Comparison of ENCODE assay signal across 13 cellular contexts in the genomic region with DNA sequence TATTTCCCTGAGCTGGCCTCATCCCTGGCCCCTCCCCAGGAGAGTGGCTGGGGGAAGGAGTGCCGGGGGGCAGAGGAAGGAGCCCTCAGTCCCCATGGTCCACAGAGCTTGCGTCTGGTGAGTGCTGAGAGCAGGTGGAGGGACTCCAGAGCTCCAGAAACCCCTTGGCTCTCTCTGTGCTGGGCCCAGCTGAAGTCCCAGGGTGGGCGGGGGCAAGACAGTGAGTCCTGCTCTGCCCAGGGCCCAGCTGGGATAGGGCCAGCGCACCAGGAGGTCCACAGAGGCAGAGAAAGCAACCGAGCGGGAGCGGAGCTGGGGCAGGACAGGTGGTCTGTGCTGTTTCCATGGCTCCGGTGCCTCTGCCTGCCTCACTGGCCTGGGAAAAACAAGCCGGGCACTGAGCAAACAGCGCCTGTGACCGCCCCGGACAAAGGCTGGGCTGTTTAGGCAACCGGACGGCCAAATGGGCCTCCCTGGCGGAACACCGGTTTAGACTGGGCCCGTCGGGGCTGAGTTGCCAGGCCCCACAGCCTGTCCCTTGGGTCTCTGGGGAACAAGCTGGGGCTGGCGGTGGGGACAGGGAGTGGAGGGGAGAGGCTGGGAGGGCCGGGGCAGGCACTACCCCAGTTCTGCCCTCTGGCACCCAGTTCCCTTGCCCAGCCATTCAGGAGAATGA. TPM values are rescaled to one million over a fixed set of nuclear protein-coding genes. Genes with fewer than 3 reads are reported as not detected.
A peak's percentile ranks its signal among the peaks of the same experiment; 100 is the strongest.
DNase-seq lines count a peak whose midpoint lies in the region; ATAC-seq and TF ChIP-seq lines count a peak whose summit lies in the region.
"Had no signal": no experiment of that assay in that cellular context is flagged by ENCODE, and none has a peak within 500 bp of the region (broad histone marks: within the 10 kb centered on the region; RNA-seq: fewer than 3 reads in every experiment).

No MANE protein-coding gene starts in this region.

- intact Hi-C loops in CD4-positive, alpha-beta T cell (cut with DNase I, micrococcal nuclease): loop anchor here in 1 of 2 experiments (10.0 kb wide), 1 partner anchor 234 kb away; no protein-coding TSS in a partner anchor
- intact Hi-C loops in psoas muscle (cut with DNase I): loop anchor here in 1 of 2 donors (5.0 kb wide), 1 partner anchor 301 kb away; no protein-coding TSS in a partner anchor

- POLR2A ChIA-PET in CD4-positive, alpha-beta T cell (lab: Charles Lee): interaction anchor here (5.7 kb wide), 1 partner anchor 24 kb away, joined by 105 read pairs; no protein-coding TSS in a partner anchor
- POLR2A ChIA-PET in activated CD8-positive, alpha-beta T cell treated with anti-CD3 and anti-CD28 coated beads, Interleukin-2, amount 10 ng/mL, durations not matched to agents 7 days and 5 days (lab: Charles Lee): no interaction called here

- TF ChIP-seq CTCF in CD4-positive, alpha-beta T cell (IDR thresholded peaks at IDR 0.05): no peak
- TF ChIP-seq CTCF in astrocyte of the spinal cord (IDR thresholded peaks at IDR 0.05; ENCODE audit: low read depth, low read length): no peak
- TF ChIP-seq CTCF in psoas muscle (IDR thresholded peaks at IDR 0.05): no peak

- H3K4me1 Mint-ChIP-seq in CD4-positive, alpha-beta T cell (ENCODE audit: low read depth): peaks cover 15% of the 10 kb centered on the region
- peaks cover 16% of the 10 kb centered on the region for H3K4me1 Mint-ChIP-seq in activated CD8-positive, alpha-beta T cell treated with anti-CD3 and anti-CD28 coated beads, Interleukin-2, amount 10 ng/mL, durations not matched to agents 7 days and 5 days (ENCODE audit: low read depth)

- H3K36me3 Mint-ChIP-seq in CD4-positive, alpha-beta T cell (ENCODE audit: low read depth): peaks cover 8% of the 10 kb centered on the region
- no peaks in the 10 kb centered on the region for H3K36me3 Mint-ChIP-seq in activated CD8-positive, alpha-beta T cell treated with anti-CD3 and anti-CD28 coated beads, Interleukin-2, amount 10 ng/mL, durations not matched to agents 7 days and 5 days (ENCODE audit: low read depth)
- H3K36me3 Mint-ChIP-seq: activated naive CD4-positive, alpha-beta T cell treated with anti-CD3 and anti-CD28 coated beads, Interleukin-2, amount 10 ng/mL, durations not matched to agents 7 days and 5 days had no signal

- peaks cover 40% of the 10 kb centered on the region for H3K4me1 ChIP-seq in psoas muscle

- in situ Hi-C loops in astrocyte of the spinal cord (cut with HindIII; ENCODE audit: low sequenced_read_pairs): no loop called here

- ATAC-seq in CD4-positive, alpha-beta T cell (ENCODE audit: poor library complexity): no peak
- ATAC-seq in psoas muscle (no peak), HG03045 (IDR thresholded peaks at IDR 0.05; ENCODE audit: unreplicated experiment) (no peak)
- ATAC-seq in activated CD8-positive, alpha-beta T cell treated with anti-CD3 and anti-CD28 coated beads, Interleukin-2, amount 10 ng/mL, durations not matched to agents 7 days and 5 days: no peak
- ATAC-seq: activated CD4-positive, alpha-beta T cell treated with anti-CD3 and anti-CD28 coated beads for 36 hours had no signal

- WGBS in psoas muscle, 3 donors: 76 to 80% (median 78%) methylated on average over 19 to 20 of the region's 20 CpGs

- H3K27me3 ChIP-seq in CD4-positive, alpha-beta T cell (ENCODE audit: control insufficient read depth, insufficient read depth, low read length): no peaks in the 10 kb centered on the region
- H3K27me3 ChIP-seq in psoas muscle (ENCODE audit: insufficient read depth in 3 of 3, low read length in 2 of 3): no peaks in the 10 kb centered on the region

- CTCF ChIA-PET in CD4-positive, alpha-beta T cell (lab: Charles Lee): interaction anchor here (1.1 to 1.5 kb wide), 2 partner anchors 26 to 106 kb away, joined by 3 read pairs; no protein-coding TSS in a partner anchor
- CTCF ChIA-PET in activated CD8-positive, alpha-beta T cell treated with anti-CD3 and anti-CD28 coated beads, Interleukin-2, amount 10 ng/mL, durations not matched to agents 7 days and 5 days (lab: Charles Lee): interaction anchor here (3.8 to 4.3 kb wide), 2 partner anchors 25 to 106 kb away, joined by 23 to 36 read pairs; no protein-coding TSS in a partner anchor

- no peak overlapping the region for H3K27ac Mint-ChIP-seq in CD4-positive, alpha-beta T cell
- no peak overlapping the region for H3K27ac Mint-ChIP-seq in activated CD8-positive, alpha-beta T cell treated with anti-CD3 and anti-CD28 coated beads, Interleukin-2, amount 10 ng/mL, durations not matched to agents 7 days and 5 days
- H3K27ac Mint-ChIP-seq: activated CD4-positive, alpha-beta T cell treated with anti-CD3 and anti-CD28 coated beads for 36 hours; activated naive CD4-positive, alpha-beta T cell treated with anti-CD3 and anti-CD28 coated beads, Interleukin-2, amount 10 ng/mL, durations not matched to agents 7 days and 5 days had no signal

- H3K27me3 Mint-ChIP-seq in CD4-positive, alpha-beta T cell: peaks cover 3% of the 10 kb centered on the region
- peaks cover 3% of the 10 kb centered on the region for H3K27me3 Mint-ChIP-seq in activated CD8-positive, alpha-beta T cell treated with anti-CD3 and anti-CD28 coated beads, Interleukin-2, amount 10 ng/mL, durations not matched to agents 7 days and 5 days (ENCODE audit: low read depth)
- H3K27me3 Mint-ChIP-seq: activated CD4-positive, alpha-beta T cell treated with anti-CD3 and anti-CD28 coated beads for 36 hours had no signal

- no peak overlapping the region for H3K4me3 ChIP-seq in astrocyte of the spinal cord (ENCODE audit: low read depth, low read length)
- H3K4me3 ChIP-seq in psoas muscle: no peak overlapping the region

- H3K9me3 Mint-ChIP-seq in CD4-positive, alpha-beta T cell: no peaks in the 10 kb centered on the region
- H3K9me3 Mint-ChIP-seq in activated CD8-positive, alpha-beta T cell treated with anti-CD3 and anti-CD28 coated beads, Interleukin-2, amount 10 ng/mL, durations not matched to agents 7 days and 5 days (ENCODE audit: insufficient read depth): no peaks in the 10 kb centered on the region

- H3K27ac ChIP-seq in CD4-positive, alpha-beta T cell (ENCODE audit: low read depth, low read length): no peak overlapping the region
- peak overlapping the region; percentile 19 for H3K27ac ChIP-seq in psoas muscle
- H3K27ac ChIP-seq: parathyroid adenoma had no signal

- no peaks in the 10 kb centered on the region for H3K36me3 ChIP-seq in psoas muscle (ENCODE audit: insufficient read depth in 1 of 2, low read depth in 1 of 2)

- peaks cover 6% of the 10 kb centered on the region for H3K9me3 ChIP-seq in CD4-positive, alpha-beta T cell (ENCODE audit: control insufficient read depth, low read length)
- peaks cover 7% of the 10 kb centered on the region for H3K9me3 ChIP-seq in psoas muscle

- DNase-seq in CD4-positive, alpha-beta T cell: no peak
- DNase-seq in astrocyte of the spinal cord (ENCODE audit: low read depth, low spot score): peak; percentile 49
- peak; percentile 50 for DNase-seq in islet precursor cell
- DNase-seq in psoas muscle: peak; percentile 18 to 61
- DNase-seq in NCI-H1694 treated with DMSO at 0.1 percent for 48 hours (lab: John Stamatoyannopoulos, UW): no peak
- no peak for DNase-seq in HPDE6-E6E7 (ENCODE audit: extremely low spot score)
- no peak for DNase-seq in activated CD8-positive, alpha-beta T cell treated with anti-CD3 and anti-CD28 coated beads, Interleukin-2, amount 10 ng/mL, durations not matched to agents 7 days and 5 days
- DNase-seq: activated CD4-positive, alpha-beta T cell treated with anti-CD3 and anti-CD28 coated beads for 36 hours; activated naive CD4-positive, alpha-beta T cell treated with anti-CD3 and anti-CD28 coated beads, Interleukin-2, amount 10 ng/mL, durations not matched to agents 7 days and 5 days; Karpas-422 had no signal

- peak overlapping the region; percentile 9 for H3K4me3 Mint-ChIP-seq in CD4-positive, alpha-beta T cell
- no peak overlapping the region for H3K4me3 Mint-ChIP-seq in activated CD8-positive, alpha-beta T cell treated with anti-CD3 and anti-CD28 coated beads, Interleukin-2, amount 10 ng/mL, durations not matched to agents 7 days and 5 days
- H3K4me3 Mint-ChIP-seq: activated CD4-positive, alpha-beta T cell treated with anti-CD3 and anti-CD28 coated beads for 36 hours; activated naive CD4-positive, alpha-beta T cell treated with anti-CD3 and anti-CD28 coated beads, Interleukin-2, amount 10 ng/mL, durations not matched to agents 7 days and 5 days had no signal

RNA-seq across cellular contexts. Expression of a gene that starts 34.1 kb away (rescaled TPM):
- not detected for total RNA-seq in CD4-positive, alpha-beta T cell
- not detected for total RNA-seq in psoas muscle
- polyA plus RNA-seq in psoas muscle: under 1 TPM in 1 of 3 donors, not detected in 2; 0.05 TPM
- total RNA-seq in activated CD8-positive, alpha-beta T cell treated with anti-CD3 and anti-CD28 coated beads, Interleukin-2, amount 10 ng/mL, durations not matched to agents 7 days and 5 days: not detected
- total RNA-seq: activated CD4-positive, alpha-beta T cell treated with anti-CD3 and anti-CD28 coated beads for 36 hours; NCI-H460 had no signal

Comparison
In these comparisons a context has a peak if more than half of its experiments do, and no peak if none do; other contexts are left out.
1. DNase-seq: peak in astrocyte of the spinal cord (single experiment), islet precursor cell (single experiment) and psoas muscle (2 of 2); none in CD4-positive, alpha-beta T cell (0 of 10), NCI-H1694 treated with DMSO at 0.1 percent for 48 hours (single experiment), HPDE6-E6E7 (single experiment) and activated CD8-positive, alpha-beta T cell treated with anti-CD3 and anti-CD28 coated beads, Interleukin-2, amount 10 ng/mL, durations not matched to agents 7 days and 5 days (single experiment).